19 cellular contexts compared by ENCODE assay signal in genomic region chr19:17347877-17348276, GRCh38. TPM values are rescaled to one million over a fixed set of nuclear protein-coding genes. Genes with fewer than 3 reads are reported as not detected.
DNase-seq lines count a peak whose midpoint lies in the region; ATAC-seq, FAIRE-seq and TF ChIP-seq lines count a peak whose summit lies in the region.
"Had no signal": no experiment of that assay in that cellular context is flagged by ENCODE, and none has a peak within 500 bp of the region (broad histone marks: within the 10 kb centered on the region; RNA-seq: fewer than 3 reads in every experiment).

No MANE protein-coding gene starts in this region.

- H3K27ac Mint-ChIP-seq in T-cell = no peak overlapping the region
- H3K27ac Mint-ChIP-seq: CD4-positive, CD25-positive, alpha-beta regulatory T cell had no signal

- peak overlapping the region; percentile 63 to 66 for H3K27ac ChIP-seq in right atrium auricular region
- peak overlapping the region; percentile 51 to 54 for H3K27ac ChIP-seq in kidney (ENCODE audit: low read depth in 2 of 2, low read length in 2 of 2)
- peak overlapping the region; percentile 87 for H3K27ac ChIP-seq in skeletal muscle tissue (ENCODE audit: low read depth, low read length)
- H3K27ac ChIP-seq in aorta (ENCODE audit: low read depth in 1 of 2, low read length in 2 of 2) = peak overlapping the region; percentile 57 to 77
- H3K27ac ChIP-seq: right lobe of liver had no signal

- H3K4me3 Mint-ChIP-seq in T-cell = no peak overlapping the region
- H3K4me3 Mint-ChIP-seq: CD4-positive, CD25-positive, alpha-beta regulatory T cell had no signal

- no peak for TF ChIP-seq CTCF in right atrium auricular region (IDR thresholded peaks at IDR 0.05)
- TF ChIP-seq CTCF in kidney (IDR thresholded peaks at IDR 0.05; ENCODE audit: borderline replicate concordance, extremely low read depth, insufficient read depth) = no peak

- ATAC-seq in Right ventricle myocardium superior (ENCODE audit: poor library complexity) = no peak
- no peak for ATAC-seq in aorta (ENCODE audit: low FRiP score)
- ATAC-seq in T-cell (replicated peaks in 1 of 4) = no peak
- ATAC-seq: activated CD4-positive, CD25-positive, alpha-beta regulatory T cell treated with anti-CD3 and anti-CD28 coated beads, Interleukin-2, amount 50 U/mL, for 24 hours had no signal

- no peaks in the 10 kb centered on the region for H3K36me3 ChIP-seq in right atrium auricular region
- H3K36me3 ChIP-seq in kidney (ENCODE audit: control insufficient read depth in 1 of 2, insufficient read depth in 2 of 2, low read length in 2 of 2) = no peaks in the 10 kb centered on the region
- no peaks in the 10 kb centered on the region for H3K36me3 ChIP-seq in skeletal muscle tissue (ENCODE audit: control insufficient read depth in 3 of 3, insufficient read depth in 3 of 3, low read length in 3 of 3)
- no peaks in the 10 kb centered on the region for H3K36me3 ChIP-seq in aorta (ENCODE audit: control insufficient read depth in 1 of 2, insufficient read depth in 2 of 2, low read length in 1 of 2)
- H3K36me3 ChIP-seq: right lobe of liver had no signal

- H3K9ac ChIP-seq in kidney (ENCODE audit: low read length in 2 of 2) = no peak overlapping the region
- peak overlapping the region in 2 of 3 donors; percentile 57 to 59 for H3K9ac ChIP-seq in skeletal muscle tissue (ENCODE audit: low read depth in 1 of 3, low read length in 3 of 3)

- no peak for FAIRE-seq in kidney (lab: Jason Lieb, UNC)

- WGBS in aorta, 2 donors = 21 to 26% methylated on average over 2 of the region's 2 CpGs

- H3K9me3 Mint-ChIP-seq in T-cell = no peaks in the 10 kb centered on the region
- H3K9me3 Mint-ChIP-seq: CD4-positive, CD25-positive, alpha-beta regulatory T cell had no signal

- H3K4me1 Mint-ChIP-seq in T-cell = peaks cover 9 to 15% (median 10%) of the 10 kb centered on the region in 3 donors

- DNase-seq in right atrium auricular region (ENCODE audit: low spot score) = no peak
- DNase-seq in Right ventricle myocardium superior = no peak
- DNase-seq in kidney = no peak
- no peak for DNase-seq in aorta
- no peak for DNase-seq in GOT3 (lab: John Stamatoyannopoulos, UW)
- DNase-seq in NCI-H345 (lab: John Stamatoyannopoulos, UW) = no peak
- DNase-seq in T-cell = no peak
- DNase-seq: activated effector memory CD4-positive, alpha-beta T cell treated with Interleukin-2 at 50 U/mL for 16 hours; CD4-positive, CD25-positive, alpha-beta regulatory T cell; DMS79; NCI-H2029; NCI-H524 treated with DMSO at 0.1 percent for 48 hours; right lobe of liver; stimulated activated CD4-positive, alpha-beta T cell treated with anti-CD3 and anti-CD28 coated beads, Interleukin-2, amount 100 ng/mL, for 48 hours; T-helper 2 cell; trophoblast cell had no signal

- H3K36me3 Mint-ChIP-seq in T-cell = no peaks in the 10 kb centered on the region
- H3K36me3 Mint-ChIP-seq: CD4-positive, CD25-positive, alpha-beta regulatory T cell had no signal

- POLR2A ChIA-PET in T-cell (lab: Charles Lee) = no interaction called here

- H3K4me1 ChIP-seq in right atrium auricular region (peaks cover 0 to 42% of the 10 kb centered on the region in 2 donors), kidney (ENCODE audit: control insufficient read depth in 1 of 2, insufficient read depth in 1 of 2, low read depth in 1 of 2, low read length in 2 of 2) (peaks cover 0 to 7% of the 10 kb centered on the region in 2 donors), skeletal muscle tissue (ENCODE audit: control insufficient read depth in 3 of 3, insufficient read depth in 3 of 3, low read length in 3 of 3) (peaks cover 32 to 41% (median 36%) of the 10 kb centered on the region in 3 donors), aorta (ENCODE audit: control insufficient read depth in 1 of 2, insufficient read depth in 2 of 2, low read length in 2 of 2) (peaks cover 3 to 4% of the 10 kb centered on the region in 2 donors)
- H3K4me1 ChIP-seq: right lobe of liver had no signal

- H3K27me3 Mint-ChIP-seq in T-cell = peaks cover 20 to 22% of the 10 kb centered on the region in 2 donors

- CTCF ChIA-PET in T-cell (lab: Charles Lee) = interaction anchor here (0.9 to 1.6 kb wide), 3 partner anchors 39 to 41 kb away, joined by 3 to 4 read pairs (median 3); partner anchors contain the start of gene DDA1 (in 1 of the 2)

- no peak overlapping the region for H3K4me3 ChIP-seq in right atrium auricular region
- no peak overlapping the region for H3K4me3 ChIP-seq in kidney (ENCODE audit: low read length in 2 of 2)
- peak overlapping the region in 1 of 3 donors; percentile 29 for H3K4me3 ChIP-seq in skeletal muscle tissue (ENCODE audit: low read length in 3 of 3)
- no peak overlapping the region for H3K4me3 ChIP-seq in aorta (ENCODE audit: low read length in 2 of 2)
- H3K4me3 ChIP-seq: right lobe of liver had no signal

- no peaks in the 10 kb centered on the region for H3K9me3 ChIP-seq in right atrium auricular region
- H3K9me3 ChIP-seq in kidney (ENCODE audit: control insufficient read depth in 1 of 2, low read length in 2 of 2) = no peaks in the 10 kb centered on the region
- no peaks in the 10 kb centered on the region for H3K9me3 ChIP-seq in skeletal muscle tissue (ENCODE audit: control insufficient read depth in 3 of 3, low read length in 3 of 3)
- H3K9me3 ChIP-seq in aorta (ENCODE audit: control insufficient read depth, low read length) = no peaks in the 10 kb centered on the region
- H3K9me3 ChIP-seq: right lobe of liver had no signal

- intact Hi-C loops in Right ventricle myocardium superior (cut with DNase I) = loop anchor here (5.0 kb wide), 1 partner anchor 39 kb away; no protein-coding TSS in a partner anchor
- intact Hi-C loops in kidney (cut with DNase I) = no loop called here
- intact Hi-C loops in aorta (cut with DNase I) = no loop called here

- H3K27me3 ChIP-seq in right atrium auricular region = no peaks in the 10 kb centered on the region
- H3K27me3 ChIP-seq in skeletal muscle tissue (ENCODE audit: control insufficient read depth in 3 of 3, insufficient read depth in 3 of 3, low read length in 3 of 3) = peaks cover 0 to 3% (median 0%) of the 10 kb centered on the region in 3 donors
- H3K27me3 ChIP-seq in aorta (ENCODE audit: control insufficient read depth in 1 of 2, insufficient read depth in 2 of 2, low read length in 1 of 2) = no peaks in the 10 kb centered on the region
- H3K27me3 ChIP-seq: right lobe of liver had no signal

RNA-seq across cellular contexts. Expression of gene GTPBP3, which starts 10.5 kb away (rescaled TPM):
- 10 to 100 TPM in 1 of 2 donors, 1 to 10 TPM in 1; 6.0 to 16.8 TPM for total RNA-seq in right atrium auricular region
- total RNA-seq in Right ventricle myocardium superior = 9.3 TPM
- 20.4 TPM for total RNA-seq in kidney
- polyA plus RNA-seq in kidney (ENCODE audit: insufficient read depth, low read depth, low replicate concordance) = 11.0 TPM
- total RNA-seq in skeletal muscle tissue = 4.7 TPM
- 10 to 100 TPM; 16.7 to 27.7 TPM for total RNA-seq in aorta
- 10 to 100 TPM in 1 of 2 donors, 1 to 10 TPM in 1; 3.4 to 32.2 TPM for polyA plus RNA-seq in aorta
- total RNA-seq in T-cell = 10 to 100 TPM; 31.9 to 72.5 (median 65.7) TPM

RNA-seq across cellular contexts. Expression of gene ANO8, which starts 13.2 kb away (rescaled TPM):
- total RNA-seq in right atrium auricular region (1 to 10 TPM; 4.2 to 5.2 TPM), Right ventricle myocardium superior (8.3 TPM), kidney (12.1 TPM), skeletal muscle tissue (1.6 TPM), aorta (10 to 100 TPM; 10.9 to 17.4 TPM), T-cell (10 to 100 TPM; 18.3 to 27.4 (median 24.9) TPM)
- polyA plus RNA-seq in kidney (ENCODE audit: insufficient read depth, low read depth, low replicate concordance) (3.0 TPM), aorta (10 to 100 TPM in 1 of 2 donors, 1 to 10 TPM in 1; 1.3 to 19.4 TPM)

RNA-seq across cellular contexts. Expression of gene PLVAP, which starts 29.3 kb away (rescaled TPM):
- total RNA-seq in right atrium auricular region (10 to 100 TPM; 48.3 to 83.7 TPM), Right ventricle myocardium superior (18.1 TPM), kidney (195 TPM), skeletal muscle tissue (12.5 TPM), aorta (100 to 1,000 TPM; 368 to 411 TPM), T-cell (under 1 TPM in 4 of 5 donors, not detected in 1; 0.19 to 0.86 (median 0.48) TPM)
- polyA plus RNA-seq in kidney (ENCODE audit: insufficient read depth, low read depth, low replicate concordance) (148 TPM), aorta (10 to 100 TPM in 1 of 2 donors, 1 to 10 TPM in 1; 4.0 to 21.8 TPM)
- total RNA-seq: CD4-positive, CD25-positive, alpha-beta regulatory T cell; H4 had no signal
- polyA plus RNA-seq: CD4-positive, CD25-positive, alpha-beta regulatory T cell had no signal

RNA-seq across cellular contexts. Expression of gene DDA1, which starts 38.5 kb away (rescaled TPM):
- total RNA-seq in right atrium auricular region (10 to 100 TPM; 22.2 to 40.1 TPM), Right ventricle myocardium superior (27.4 TPM), kidney (27.7 TPM), skeletal muscle tissue (5.7 TPM), aorta (10 to 100 TPM; 21.4 to 33.2 TPM), T-cell (10 to 100 TPM; 37.3 to 51.7 (median 42.0) TPM)
- polyA plus RNA-seq in kidney (ENCODE audit: insufficient read depth, low read depth, low replicate concordance) (35.9 TPM), aorta (10 to 100 TPM; 24.2 to 71.0 TPM)

RNA-seq across cellular contexts. Expression of gene MRPL34, which starts 42.2 kb away (rescaled TPM):
- total RNA-seq in right atrium auricular region (100 to 1,000 TPM; 203 to 254 TPM), Right ventricle myocardium superior (224 TPM), kidney (59.3 TPM), skeletal muscle tissue (11.5 TPM), aorta (10 to 100 TPM; 41.9 to 53.9 TPM), T-cell (10 to 100 TPM; 37.6 to 87.0 (median 69.3) TPM)
- polyA plus RNA-seq in kidney (ENCODE audit: insufficient read depth, low read depth, low replicate concordance) (369 TPM), aorta (100 to 1,000 TPM; 134 to 177 TPM)

Comparison
In these comparisons a context has a peak if more than half of its experiments do, and no peak if none do; other contexts are left out.
1. H3K9ac ChIP-seq: peak in skeletal muscle tissue (2 of 3); none in kidney (0 of 2).
2. Peak in every context shown above with its lines, with median percentiles within 50 percentile points of each other: H3K27ac ChIP-seq.